Comparison of ENCODE assay signal across 1 cellular context in genomic region chr7:130141161-130141857, GRCh38.
A peak's percentile ranks its signal among the peaks of the same experiment; 100 is the strongest.
TF ChIP-seq lines count a peak whose summit lies in the region.

No MANE protein-coding gene starts in this region.

TF ChIP-seq in K562, 482 proteins besides CTCF, POLR2A, EP300 and RAD21 (continued from another document and continues in another):
- TF ChIP-seq FOSL1 (tag; conservative IDR thresholded peaks at IDR 0.05) (no peak), ZNF655 (CRISPR knock-in tag; IDR thresholded peaks at IDR 0.05) (no peak), OTX1 (CRISPR knock-in tag; IDR thresholded peaks at IDR 0.05) (no peak), SUPT5H (IDR thresholded peaks at IDR 0.05) (no peak), PTTG1 (tag; IDR thresholded peaks at IDR 0.05; ENCODE audit: low read depth) (no peak), TSHZ1 (CRISPR knock-in tag; IDR thresholded peaks at IDR 0.05) (no peak), SMAD1 (IDR thresholded peaks at IDR 0.05; ENCODE audit: low read depth, low read length, partially characterized antibody) (no peak), MTA2 (IDR thresholded peaks at IDR 0.05; ENCODE audit: low read depth) (no peak), NUFIP1 (IDR thresholded peaks at IDR 0.05; ENCODE audit: partially characterized antibody) (no peak), ZHX1 (conservative IDR thresholded peaks at IDR 0.05; ENCODE audit: low read length) (no peak), THAP12 (CRISPR knock-in tag; IDR thresholded peaks at IDR 0.05) (no peak), HDAC3 (IDR thresholded peaks at IDR 0.05; ENCODE audit: borderline replicate concordance, partially characterized antibody) (no peak), ZNF134 (CRISPR knock-in tag; conservative IDR thresholded peaks at IDR 0.05) (no peak), U2AF2 (optimal IDR thresholded peaks at IDR 0.05; ENCODE audit: low read depth, low read length) (no peak), E2F8 (IDR thresholded peaks at IDR 0.05; ENCODE audit: low read depth, partially characterized antibody) (no peak), ZFX (CRISPR knock-in tag; IDR thresholded peaks at IDR 0.05) (no peak), U2AF1 (optimal IDR thresholded peaks at IDR 0.05; ENCODE audit: low read depth, low read length) (no peak), CEBPB (tag; IDR thresholded peaks at IDR 0.05) (no peak), ZNF77 (CRISPR knock-in tag; IDR thresholded peaks at IDR 0.05) (no peak), SPI1 (IDR thresholded peaks at IDR 0.05; ENCODE audit: borderline replicate concordance, low read depth, low read length) (no peak), ZNF699 (CRISPR knock-in tag; IDR thresholded peaks at IDR 0.05; ENCODE audit: insufficient replicate concordance) (no peak), CREBBP (IDR thresholded peaks at IDR 0.05; ENCODE audit: low read depth, low read length) (no peak), ETS1 (conservative IDR thresholded peaks at IDR 0.05; ENCODE audit: control insufficient read depth, low read depth, low read length) (no peak), MEIS2 (IDR thresholded peaks at IDR 0.05; ENCODE audit: partially characterized antibody) (no peak), MLLT1 (IDR thresholded peaks at IDR 0.05) (no peak), PHB2 (IDR thresholded peaks at IDR 0.05; ENCODE audit: low read depth) (no peak), ZFP30 (CRISPR knock-in tag; IDR thresholded peaks at IDR 0.05; ENCODE audit: borderline replicate concordance) (no peak), ZNF165 (CRISPR knock-in tag; IDR thresholded peaks at IDR 0.05; ENCODE audit: borderline replicate concordance) (no peak), TGIF2 (CRISPR knock-in tag; IDR thresholded peaks at IDR 0.05) (no peak), ZNF57 (CRISPR knock-in tag; IDR thresholded peaks at IDR 0.05) (no peak), HEY1 (CRISPR knock-in tag; IDR thresholded peaks at IDR 0.05; ENCODE audit: borderline replicate concordance) (no peak), RHOXF2B (CRISPR knock-in tag; conservative IDR thresholded peaks at IDR 0.05) (no peak), CREB5 (CRISPR knock-in tag; IDR thresholded peaks at IDR 0.05) (no peak), TOE1 (IDR thresholded peaks at IDR 0.05; ENCODE audit: borderline replicate concordance) (no peak), TOE1 (CRISPR knock-in tag; IDR thresholded peaks at IDR 0.05; ENCODE audit: borderline replicate concordance, low read depth) (no peak), ZNF274 (IDR thresholded peaks at IDR 0.05; ENCODE audit: borderline replicate concordance, low read depth, low read length) (no peak), FOXA1 (IDR thresholded peaks at IDR 0.05; ENCODE audit: borderline replicate concordance) (no peak), ZNF121 (CRISPR knock-in tag; conservative IDR thresholded peaks at IDR 0.05) (no peak), ZBTB12 (CRISPR knock-in tag; IDR thresholded peaks at IDR 0.05) (no peak), SRF (CRISPR knock-in tag; IDR thresholded peaks at IDR 0.05) (no peak), YY1 (IDR thresholded peaks at IDR 0.05; ENCODE audit: borderline replicate concordance in 1 of 3, control insufficient read depth in 1 of 3, extremely low read depth in 1 of 3, insufficient read depth in 3 of 3, insufficient read length in 1 of 3, insufficient replicate concordance in 2 of 3, low read depth in 1 of 3, low read length in 2 of 3) (no peak), GABPB1 (CRISPR knock-in tag; IDR thresholded peaks at IDR 0.05) (peak; percentile 64; the same call in 1 of the 2 replicates)
